20 cellular contexts compared by ENCODE assay signal in genomic region chr2:158385646-158386045, GRCh38.
DNase-seq lines count a peak whose midpoint lies in the region; ATAC-seq lines count a peak whose summit lies in the region.
"Had no signal": no experiment of that assay in that cellular context is flagged by ENCODE, and none has a peak within 500 bp of the region (broad histone marks: within the 10 kb centered on the region; RNA-seq: fewer than 3 reads in every experiment).

No MANE protein-coding gene starts in this region.

- H3K18ac ChIP-seq in trophoblast cell (ENCODE audit: low read length) = no peak overlapping the region

- no peak overlapping the region for H2AK5ac ChIP-seq in trophoblast cell (ENCODE audit: low read length)

- H3K36me3 ChIP-seq in trophoblast cell (ENCODE audit: control insufficient read depth in 1 of 2, insufficient read depth in 2 of 2, low read length in 2 of 2) = no peaks in the 10 kb centered on the region
- H3K36me3 ChIP-seq: BE2C, BLaER1 had no signal

- no peak for ATAC-seq in HG02885 (IDR thresholded peaks at IDR 0.05; ENCODE audit: poor library complexity, unreplicated experiment)

- H2BK120ac ChIP-seq in trophoblast cell (ENCODE audit: insufficient read depth, low read length, poor library complexity) = no peak overlapping the region

- H3K79me2 ChIP-seq in trophoblast cell (ENCODE audit: control insufficient read depth, insufficient read depth, low read length, poor library complexity) = no peaks in the 10 kb centered on the region

- no peaks in the 10 kb centered on the region for H3K9me3 ChIP-seq in trophoblast cell (ENCODE audit: insufficient read depth, low read depth, low read length)
- H3K9me3 ChIP-seq: BE2C, BLaER1 had no signal

- no peak overlapping the region for H3K4me2 ChIP-seq in trophoblast cell (ENCODE audit: low read length)
- H3K4me2 ChIP-seq: BLaER1 had no signal

- H2BK12ac ChIP-seq in trophoblast cell (ENCODE audit: low read length) = no peak overlapping the region

- no peak overlapping the region for H3K4ac ChIP-seq in trophoblast cell (ENCODE audit: low read depth, low read length)

- H4K12ac ChIP-seq in trophoblast cell (ENCODE audit: low read depth, low read length) = no peak overlapping the region

- H3K79me1 ChIP-seq in trophoblast cell (ENCODE audit: low read length) = no peaks in the 10 kb centered on the region

- no peak overlapping the region for H2BK5ac ChIP-seq in trophoblast cell (ENCODE audit: low read depth, low read length, poor library complexity)

- no peak overlapping the region for H3K9ac ChIP-seq in trophoblast cell (ENCODE audit: low read length)
- H3K9ac ChIP-seq: BLaER1 had no signal

- H3K27ac ChIP-seq in trophoblast cell (ENCODE audit: low read depth, low read length) = no peak overlapping the region
- H3K27ac ChIP-seq: BLaER1 had no signal

- no peak overlapping the region for H3K14ac ChIP-seq in trophoblast cell (ENCODE audit: low read length)

- no peak overlapping the region for H3K4me3 ChIP-seq in trophoblast cell (ENCODE audit: low read depth, low read length)
- H3K4me3 ChIP-seq: BLaER1 had no signal

- no peak overlapping the region for H4K91ac ChIP-seq in trophoblast cell (ENCODE audit: low read depth, low read length)

- no peak overlapping the region for H2AFZ ChIP-seq in trophoblast cell (ENCODE audit: insufficient read depth, low read length, poor library complexity)

- DNase-seq in G401 (ENCODE audit: low spot score) (peak; percentile 72), cerebellar cortex (ENCODE audit: low spot score) (peak; percentile 60), trophoblast cell (no peak), NCI-H2029 (lab: John Stamatoyannopoulos, UW) (no peak)
- DNase-seq: 8988T; ACHN; BE2C; CD4-positive, alpha-beta memory T cell; CD4-positive, CD25-positive, alpha-beta regulatory T cell; CD8-positive, alpha-beta memory T cell; COR-L47; DMS 273 treated with DMSO at 0.1 percent for 48 hours; DMS153; DMS53; DMS79; DND-41; EL; GF-D8 had no signal

- no peaks in the 10 kb centered on the region for H3K27me3 ChIP-seq in trophoblast cell (ENCODE audit: insufficient read depth, low read length)
- H3K27me3 ChIP-seq: BE2C, BLaER1 had no signal

- no peak overlapping the region for H4K8ac ChIP-seq in trophoblast cell (ENCODE audit: low read depth, low read length)

- H3K23ac ChIP-seq in trophoblast cell (ENCODE audit: low read length) = peak overlapping the region; percentile 44

- in situ Hi-C loops in G401 (cut with HindIII; ENCODE audit: low sequenced_read_pairs) = no loop called here

- H3K4me1 ChIP-seq in trophoblast cell (ENCODE audit: control insufficient read depth in 1 of 2, insufficient read depth in 2 of 2, low read length in 2 of 2) = no peaks in the 10 kb centered on the region
- H3K4me1 ChIP-seq: BE2C, BLaER1 had no signal

Comparison
In these comparisons a context has a peak if more than half of its experiments do, and no peak if none do; other contexts are left out.
1. DNase-seq: peak in G401 (single experiment) and cerebellar cortex (single experiment); none in trophoblast cell (0 of 2) and NCI-H2029 (single experiment).